In genomic region chr1:153566414-153567371, GRCh38 we compare ENCODE assay signal across 1 cellular context.
TF ChIP-seq lines count a peak whose summit lies in the region.

No MANE protein-coding gene starts in this region.

TF ChIP-seq in K562, 482 proteins besides CTCF, POLR2A, EP300 and RAD21 (continued from another document and continues in another):
- TF ChIP-seq ZNF407 (IDR thresholded peaks at IDR 0.05; ENCODE audit: low read depth) (no peak), ZBTB8A (IDR thresholded peaks at IDR 0.05; ENCODE audit: partially characterized antibody) (no peak), ID3 (CRISPR knock-in tag; IDR thresholded peaks at IDR 0.05) (no peak), ID3 (tag; IDR thresholded peaks at IDR 0.05) (no peak), FOXO4 (CRISPR knock-in tag; IDR thresholded peaks at IDR 0.05) (no peak), ZNF77 (CRISPR knock-in tag; IDR thresholded peaks at IDR 0.05) (no peak), ZFX (CRISPR knock-in tag; IDR thresholded peaks at IDR 0.05) (peak; percentile 66), ZNF592 (IDR thresholded peaks at IDR 0.05) (peak; percentile 99), PML (IDR thresholded peaks at IDR 0.05; ENCODE audit: low read length) (0 out of 2 replicates have a peak, but pooled peaks have one; percentile 40), BCL6 (CRISPR knock-in tag; IDR thresholded peaks at IDR 0.05) (no peak), HNRNPL (IDR thresholded peaks at IDR 0.05; ENCODE audit: low read depth, low read length) (peak; percentile 52; the same call in 1 of the 2 replicates), ZFP30 (CRISPR knock-in tag; IDR thresholded peaks at IDR 0.05; ENCODE audit: borderline replicate concordance) (no peak), RBBP5 (IDR thresholded peaks at IDR 0.05; ENCODE audit: borderline replicate concordance, insufficient read depth, low read length, poor library complexity, severe bottlenecking) (no peak), ZNF253 (CRISPR knock-in tag; conservative IDR thresholded peaks at IDR 0.05) (no peak), MYNN (IDR thresholded peaks at IDR 0.05) (peak; percentile 99), MYNN (CRISPR knock-in tag; IDR thresholded peaks at IDR 0.05) (no peak), MNT (conservative IDR thresholded peaks at IDR 0.05) (peak in 1 of 2 experiments; percentile 36; a peak in 2 of 4 replicates), ZNF280B (CRISPR knock-in tag; IDR thresholded peaks at IDR 0.05) (no peak), ZBTB43 (CRISPR knock-in tag; IDR thresholded peaks at IDR 0.05) (no peak), RFX7 (CRISPR knock-in tag; IDR thresholded peaks at IDR 0.05) (no peak), NKRF (IDR thresholded peaks at IDR 0.05; ENCODE audit: borderline replicate concordance) (no peak), XRCC3 (IDR thresholded peaks at IDR 0.05) (no peak), FOXP1 (CRISPR knock-in tag; IDR thresholded peaks at IDR 0.05) (no peak), PHF20 (IDR thresholded peaks at IDR 0.05; ENCODE audit: partially characterized antibody) (peak; percentile 31), LARP7 (IDR thresholded peaks at IDR 0.05) (no peak), BRD9 (IDR thresholded peaks at IDR 0.05; ENCODE audit: low read depth, partially characterized antibody) (peak; percentile 83), SRF (CRISPR knock-in tag; IDR thresholded peaks at IDR 0.05) (0 out of 4 replicates have a peak, but pooled peaks of 1 of the 2 experiments have one; percentile 23), SRSF7 (optimal IDR thresholded peaks at IDR 0.05; ENCODE audit: low read depth, low read length) (no peak), CBFA2T2 (conservative IDR thresholded peaks at IDR 0.05) (peak; percentile 75), MAFG (tag; conservative IDR thresholded peaks at IDR 0.05) (peak; percentile 73), SMARCA4 (IDR thresholded peaks at IDR 0.05) (peak; percentile 96)
